In genomic region chr15:25345943-25346342, GRCh38 we compare ENCODE assay signal across 10 cellular contexts.
DNase-seq lines count a peak whose midpoint lies in the region; ATAC-seq and TF ChIP-seq lines count a peak whose summit lies in the region.
"Had no signal": no experiment of that assay in that cellular context is flagged by ENCODE, and none has a peak within 500 bp of the region (broad histone marks: within the 10 kb centered on the region; RNA-seq: fewer than 3 reads in every experiment).

No MANE protein-coding gene starts in this region.

- H3K36me3 Mint-ChIP-seq in glutamatergic neuron (ENCODE audit: unreplicated experiment) = no peaks in the 10 kb centered on the region
- H3K36me3 Mint-ChIP-seq in activated CD8-positive, alpha-beta T cell treated with anti-CD3 and anti-CD28 coated beads, Interleukin-2, amount 10 ng/mL, durations not matched to agents 7 days and 5 days (ENCODE audit: low read depth) = peaks cover 77% of the 10 kb centered on the region

- H3K27ac Mint-ChIP-seq in glutamatergic neuron (ENCODE audit: unreplicated experiment) = no peak overlapping the region
- H3K27ac Mint-ChIP-seq in activated CD8-positive, alpha-beta T cell treated with anti-CD3 and anti-CD28 coated beads, Interleukin-2, amount 10 ng/mL, durations not matched to agents 7 days and 5 days = no peak overlapping the region

- CTCF ChIA-PET in activated CD8-positive, alpha-beta T cell treated with anti-CD3 and anti-CD28 coated beads, Interleukin-2, amount 10 ng/mL, durations not matched to agents 7 days and 5 days (lab: Charles Lee) = no interaction called here

- POLR2A ChIA-PET in activated CD8-positive, alpha-beta T cell treated with anti-CD3 and anti-CD28 coated beads, Interleukin-2, amount 10 ng/mL, durations not matched to agents 7 days and 5 days (lab: Charles Lee) = no interaction called here

- H3K4me3 Mint-ChIP-seq in glutamatergic neuron (ENCODE audit: unreplicated experiment) = no peak overlapping the region
- H3K4me3 Mint-ChIP-seq in activated CD8-positive, alpha-beta T cell treated with anti-CD3 and anti-CD28 coated beads, Interleukin-2, amount 10 ng/mL, durations not matched to agents 7 days and 5 days = no peak overlapping the region

- TF ChIP-seq CTCF in glutamatergic neuron (IDR thresholded peaks at IDR 0.05; ENCODE audit: partially characterized antibody, unreplicated experiment) = no peak

- peak overlapping the region; percentile 10 for H3K27ac ChIP-seq in angular gyrus (ENCODE audit: low read depth, low read length)

- peaks cover 2% of the 10 kb centered on the region for H3K4me1 Mint-ChIP-seq in glutamatergic neuron (ENCODE audit: low read depth, unreplicated experiment)
- H3K4me1 Mint-ChIP-seq in activated CD8-positive, alpha-beta T cell treated with anti-CD3 and anti-CD28 coated beads, Interleukin-2, amount 10 ng/mL, durations not matched to agents 7 days and 5 days (ENCODE audit: low read depth) = no peaks in the 10 kb centered on the region

- DNase-seq in GM04503 (ENCODE audit: low read depth) = peak; percentile 4
- DNase-seq in glutamatergic neuron = peak; percentile 40
- DNase-seq in posterior cingulate gyrus = peak; percentile 16 to 92 (median 69)
- no peak for DNase-seq in activated CD8-positive, alpha-beta T cell treated with anti-CD3 and anti-CD28 coated beads, Interleukin-2, amount 10 ng/mL, durations not matched to agents 7 days and 5 days
- no peak for DNase-seq in KG1 (lab: John Stamatoyannopoulos, UW)
- no peak for DNase-seq in T-helper 9 cell
- DNase-seq: activated CD8-positive, alpha-beta memory T cell treated with anti-CD3 and anti-CD28 coated beads for 24 hours; NCI-H2171 treated with DMSO at 0.1 percent for 48 hours had no signal

- intact Hi-C loops in posterior cingulate gyrus (cut with DNase I) = no loop called here

- H3K9me3 Mint-ChIP-seq in glutamatergic neuron (ENCODE audit: unreplicated experiment) = peaks cover 2% of the 10 kb centered on the region
- peaks cover 19% of the 10 kb centered on the region for H3K9me3 Mint-ChIP-seq in activated CD8-positive, alpha-beta T cell treated with anti-CD3 and anti-CD28 coated beads, Interleukin-2, amount 10 ng/mL, durations not matched to agents 7 days and 5 days (ENCODE audit: insufficient read depth)

- no peaks in the 10 kb centered on the region for H3K27me3 Mint-ChIP-seq in glutamatergic neuron (ENCODE audit: unreplicated experiment)
- no peaks in the 10 kb centered on the region for H3K27me3 Mint-ChIP-seq in activated CD8-positive, alpha-beta T cell treated with anti-CD3 and anti-CD28 coated beads, Interleukin-2, amount 10 ng/mL, durations not matched to agents 7 days and 5 days (ENCODE audit: low read depth)

- no peak for ATAC-seq in activated CD8-positive, alpha-beta T cell treated with anti-CD3 and anti-CD28 coated beads, Interleukin-2, amount 10 ng/mL, durations not matched to agents 7 days and 5 days
- ATAC-seq in GM18519 (IDR thresholded peaks at IDR 0.05; ENCODE audit: low FRiP score, unreplicated experiment) = no peak

Comparison
In these comparisons a context has a peak if more than half of its experiments do, and no peak if none do; other contexts are left out.
1. DNase-seq: peak in GM04503 (single experiment), glutamatergic neuron (single experiment) and posterior cingulate gyrus (10 of 10); none in activated CD8-positive, alpha-beta T cell treated with anti-CD3 and anti-CD28 coated beads, Interleukin-2, amount 10 ng/mL, durations not matched to agents 7 days and 5 days (single experiment), KG1 (single experiment) and T-helper 9 cell (single experiment).